In the genomic region with DNA sequence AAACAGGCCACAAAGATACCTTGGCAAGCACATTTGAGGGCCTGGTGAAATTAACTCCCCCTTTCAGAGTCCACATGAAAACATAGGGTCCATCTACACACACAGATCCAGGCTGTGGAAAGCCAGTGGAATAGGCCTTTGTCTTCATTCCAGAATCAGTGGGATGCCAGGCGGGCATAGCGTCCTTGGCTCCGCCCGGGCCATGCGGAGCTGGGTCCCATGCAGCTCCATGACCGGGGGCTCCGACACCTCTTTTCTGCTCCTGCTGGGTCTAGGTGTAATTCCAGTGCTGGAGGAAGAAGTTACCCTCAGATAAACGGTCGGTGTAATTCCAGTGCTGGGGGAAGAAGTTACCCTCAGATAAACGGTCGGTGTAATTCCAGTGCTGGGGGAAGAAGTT, we compare ENCODE assay signal across 18 cellular contexts.
DNase-seq lines count a peak whose midpoint lies in the region; ATAC-seq and TF ChIP-seq lines count a peak whose summit lies in the region.
"Had no signal": no experiment of that assay in that cellular context is flagged by ENCODE, and none has a peak within 500 bp of the region (broad histone marks: within the 10 kb centered on the region; RNA-seq: fewer than 3 reads in every experiment).

No MANE protein-coding gene starts in this region.

- no peak overlapping the region for H2BK120ac ChIP-seq in IMR-90 (ENCODE audit: low read depth, low read length)

- H2AK5ac ChIP-seq in IMR-90 (ENCODE audit: low read depth, low read length) = no peak overlapping the region

- in situ Hi-C loops in IMR-90 (cut with MboI; ENCODE audit: low sequenced_read_pairs) = no loop called here
- in situ Hi-C loops in GM13977 (cut with MboI; ENCODE audit: low pct_unique_long_range_greater_than_20kb, low sequenced_read_pairs, unreplicated experiment) = no loop called here

- POLR2A ChIA-PET in IMR-90 (lab: Charles Lee; ENCODE audit: unreplicated experiment) = no interaction called here
- POLR2A ChIA-PET in PC-9 (lab: Charles Lee; ENCODE audit: unreplicated experiment) = no interaction called here

- H3K27me3 ChIP-seq in IMR-90 (ENCODE audit: control insufficient read depth, insufficient read depth, low read length) (peaks cover 3% of the 10 kb centered on the region; the same call in 1 of the 2 replicates), PC-9 (ENCODE audit: insufficient read depth, low read depth) (no peaks in the 10 kb centered on the region), spleen (replicated peaks in 1 of 7) (no peaks in the 10 kb centered on the region)

- ATAC-seq in left cardiac atrium (no peak), Right ventricle myocardium superior (ENCODE audit: poor library complexity) (no peak), IMR-90 (ENCODE audit: low read depth) (no peak), GM19035 (IDR thresholded peaks at IDR 0.05; ENCODE audit: unreplicated experiment) (no peak), HG03159 (IDR thresholded peaks at IDR 0.05; ENCODE audit: unreplicated experiment) (no peak)
- ATAC-seq: A549; CD8-positive, alpha-beta T cell had no signal

- H3K9me2 ChIP-seq in PC-9 (ENCODE audit: insufficient read depth) = no peaks in the 10 kb centered on the region

- no peak overlapping the region for H4K8ac ChIP-seq in IMR-90 (ENCODE audit: low read depth in 2 of 2, low read length in 2 of 2)

- intact Hi-C loops in left cardiac atrium (cut with DNase I) (no loop called here), Right ventricle myocardium superior (cut with DNase I) (no loop called here), IMR-90 (cut with micrococcal nuclease) (no loop called here), PC-9 (cut with micrococcal nuclease; ENCODE audit: unreplicated experiment) (no loop called here), spleen (cut with DNase I; ENCODE audit: low total_unique reads) (no loop called here)

- TF ChIP-seq RAD21 in IMR-90 (IDR thresholded peaks at IDR 0.05; ENCODE audit: low read length) = no peak

- BruUV-seq in IMR-90 (replicated peaks; lab: Mats Ljungman, UMichigan) (no TSS peak), PC-9 (replicated peaks; lab: Mats Ljungman, UMichigan) (no TSS peak)

- H3K9ac ChIP-seq in IMR-90 (ENCODE audit: low read depth, low read length) = no peak overlapping the region

- CTCF ChIA-PET in IMR-90 (lab: Yijun Ruan, JAX) = no interaction called here
- CTCF ChIA-PET in PC-9 (lab: Charles Lee) = no interaction called here

- no peak overlapping the region for H2BK5ac ChIP-seq in IMR-90 (ENCODE audit: low read depth, low read length, poor library complexity, severe bottlenecking)

- H3K4me2 ChIP-seq in IMR-90 (ENCODE audit: low read depth, low read length) (no peak overlapping the region), PC-9 (peak overlapping the region; percentile 56; the same call in 1 of the 2 replicates)
- H3K4me2 ChIP-seq: A549 had no signal

- H3F3A ChIP-seq in PC-9 (ENCODE audit: insufficient read depth, low read depth) = peaks cover 11% of the 10 kb centered on the region; the same call in 1 of the 2 replicates

- H3K79me2 ChIP-seq in PC-9 (ENCODE audit: low read depth) = no peaks in the 10 kb centered on the region

- TF ChIP-seq CTCF in IMR-90 (conservative IDR thresholded peaks at IDR 0.05; ENCODE audit: low read depth, low read length) (no peak), PC-9 (conservative IDR thresholded peaks at IDR 0.05) (no peak), spleen (IDR thresholded peaks at IDR 0.05 in 8 of 11, conservative IDR thresholded peaks at IDR 0.05 in 3 of 11) (no peak), GM13977 (IDR thresholded peaks at IDR 0.05; ENCODE audit: extremely low read depth, insufficient read depth, missing control alignments) (no peak)

- H3K79me1 ChIP-seq in IMR-90 (ENCODE audit: low read depth in 1 of 2, low read length in 2 of 2) = no peaks in the 10 kb centered on the region; a peak in 1 of 4 replicates

- H3K4ac ChIP-seq in IMR-90 (ENCODE audit: low read depth, low read length) = no peak overlapping the region

- peaks cover 14% of the 10 kb centered on the region for H3K9me1 ChIP-seq in IMR-90 (ENCODE audit: insufficient read depth, low read length)

- no peak overlapping the region for H3K14ac ChIP-seq in IMR-90 (replicated peaks; ENCODE audit: low read depth, low read length)

- no peaks in the 10 kb centered on the region for H3K9me3 ChIP-seq in IMR-90 (ENCODE audit: control insufficient read depth, insufficient read depth, low read length)
- no peaks in the 10 kb centered on the region for H3K9me3 ChIP-seq in PC-9 (ENCODE audit: insufficient read depth, low read depth)
- no peaks in the 10 kb centered on the region for H3K9me3 ChIP-seq in spleen
- H3K9me3 ChIP-seq: A549 had no signal

- H2BK15ac ChIP-seq in IMR-90 (ENCODE audit: low read depth, low read length) = no peak overlapping the region

- no peak overlapping the region for H2AFZ ChIP-seq in IMR-90 (replicated peaks; ENCODE audit: low read length, poor library complexity)
- H2AFZ ChIP-seq in PC-9 = no peak overlapping the region

- no peak overlapping the region for H3K23ac ChIP-seq in IMR-90 (ENCODE audit: low read depth, low read length)

- DNase-seq in left cardiac atrium = peak; percentile 14
- DNase-seq in Right ventricle myocardium superior = no peak
- no peak for DNase-seq in IMR-90
- DNase-seq in PC-9 = no peak
- no peak for DNase-seq in spleen
- no peak for DNase-seq in GM13977 (ENCODE audit: low spot score)
- DNase-seq: AML-193; Caco-2; Calu3; CD4-positive, alpha-beta T cell; CD8-positive, alpha-beta T cell; DMS79 treated with DMSO at 0.1 percent for 48 hours; GF-D8 had no signal

- H2BK20ac ChIP-seq in IMR-90 (ENCODE audit: low read depth, low read length) = 0 out of 2 replicates have a peak overlapping the region, but pooled peaks have one; percentile 14

- peaks cover 16% of the 10 kb centered on the region for H3K4me1 ChIP-seq in IMR-90 (ENCODE audit: control insufficient read depth, insufficient read depth, low read length)
- H3K4me1 ChIP-seq in PC-9 (replicated peaks; ENCODE audit: insufficient read depth) = peaks cover 36% of the 10 kb centered on the region
- peaks cover 0 to 32% (median 25%) of the 10 kb centered on the region in 6 donors for H3K4me1 ChIP-seq in spleen
- H3K4me1 ChIP-seq: A549, Caco-2 had no signal

- H3K27ac ChIP-seq in IMR-90 (ENCODE audit: insufficient read depth, low read length) (no peak overlapping the region), PC-9 (no peak overlapping the region), spleen (peak overlapping the region in 5 of 8 donors; percentile 11 to 74 (median 54))
- H3K27ac ChIP-seq: 22Rv1, A549, C4-2B had no signal

- no peak for TF ChIP-seq POLR2A in IMR-90 (IDR thresholded peaks at IDR 0.05; ENCODE audit: low read depth, low read length)
- TF ChIP-seq POLR2A in spleen (IDR thresholded peaks at IDR 0.05) = no peak

- no CpG with 5 or more reads among the region's 11 CpGs for WGBS in IMR-90 (ENCODE audit: extremely low coverage in 2 of 2, insufficient read length in 1 of 2), 2 experiments
- 88 to 97% (median 92%) methylated on average over 9 to 11 of the region's 11 CpGs for WGBS in spleen, 5 donors

- no peaks in the 10 kb centered on the region for H3K36me3 ChIP-seq in IMR-90 (ENCODE audit: control insufficient read depth, insufficient read depth, low read length)
- no peaks in the 10 kb centered on the region for H3K36me3 ChIP-seq in PC-9 (ENCODE audit: low read depth)
- H3K36me3 ChIP-seq in spleen = peaks cover 0 to 9% (median 0%) of the 10 kb centered on the region in 6 donors

- no peak overlapping the region for H4K91ac ChIP-seq in IMR-90 (ENCODE audit: insufficient read depth, low read depth, low read length)

- no peak overlapping the region for H3K18ac ChIP-seq in IMR-90 (ENCODE audit: low read depth, low read length)

- H3K56ac ChIP-seq in IMR-90 (ENCODE audit: extremely low read depth, insufficient read depth, low read length) = no peak overlapping the region

- H4K5ac ChIP-seq in IMR-90 (ENCODE audit: low read depth, low read length) = no peak overlapping the region

- H4K20me1 ChIP-seq in IMR-90 (ENCODE audit: insufficient read depth, low read length) (no peaks in the 10 kb centered on the region), PC-9 (ENCODE audit: insufficient read depth) (no peaks in the 10 kb centered on the region)

- H2AK9ac ChIP-seq in IMR-90 (replicated peaks; ENCODE audit: low read depth, low read length, poor library complexity) = no peak overlapping the region

- no peak overlapping the region for H3K4me3 ChIP-seq in IMR-90 (ENCODE audit: insufficient read depth, low read depth, low read length)
- H3K4me3 ChIP-seq in PC-9 = no peak overlapping the region
- H3K4me3 ChIP-seq in spleen = no peak overlapping the region
- H3K4me3 ChIP-seq: A549 had no signal

- dilution Hi-C loops in IMR-90 (cut with HindIII; ENCODE audit: low sequenced_read_pairs, unreplicated experiment) = no loop called here

TF ChIP-seq in IMR-90, 13 proteins besides CTCF, POLR2A, EP300 and RAD21 (continues in another document):
- TF ChIP-seq ELK1 (IDR thresholded peaks at IDR 0.05; ENCODE audit: borderline replicate concordance, low read depth, low read length) (no peak), BHLHE40 (IDR thresholded peaks at IDR 0.05; ENCODE audit: low read depth, low read length) (no peak), RFX5 (IDR thresholded peaks at IDR 0.05; ENCODE audit: low read depth, low read length) (no peak), MXI1 (IDR thresholded peaks at IDR 0.05; ENCODE audit: borderline replicate concordance, low read depth, low read length) (no peak), CHD1 (IDR thresholded peaks at IDR 0.05; ENCODE audit: low read depth, low read length) (no peak), SMC3 (IDR thresholded peaks at IDR 0.05; ENCODE audit: low read depth, low read length) (no peak), NFE2L2 (IDR thresholded peaks at IDR 0.05; ENCODE audit: low read depth, low read length) (no peak), FOS (IDR thresholded peaks at IDR 0.05; ENCODE audit: low read depth, low read length) (no peak), RCOR1 (IDR thresholded peaks at IDR 0.05; ENCODE audit: insufficient replicate concordance, low read length) (no peak)
- TF ChIP-seq, protein P1, sequence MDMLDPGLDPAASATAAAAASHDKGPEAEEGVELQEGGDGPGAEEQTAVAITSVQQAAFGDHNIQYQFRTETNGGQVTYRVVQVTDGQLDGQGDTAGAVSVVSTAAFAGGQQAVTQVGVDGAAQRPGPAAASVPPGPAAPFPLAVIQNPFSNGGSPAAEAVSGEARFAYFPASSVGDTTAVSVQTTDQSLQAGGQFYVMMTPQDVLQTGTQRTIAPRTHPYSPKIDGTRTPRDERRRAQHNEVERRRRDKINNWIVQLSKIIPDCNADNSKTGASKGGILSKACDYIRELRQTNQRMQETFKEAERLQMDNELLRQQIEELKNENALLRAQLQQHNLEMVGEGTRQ (IDR thresholded peaks at IDR 0.05; ENCODE audit: low read depth, low read length) = no peak

Comparison
In these comparisons a context has a peak if more than half of its experiments do, and no peak if none do; other contexts are left out.
1. H3K27ac ChIP-seq: peak in spleen (5 of 8); none in IMR-90 (single experiment) and PC-9 (single experiment).